17 cellular contexts compared by ENCODE assay signal in the genomic region with DNA sequence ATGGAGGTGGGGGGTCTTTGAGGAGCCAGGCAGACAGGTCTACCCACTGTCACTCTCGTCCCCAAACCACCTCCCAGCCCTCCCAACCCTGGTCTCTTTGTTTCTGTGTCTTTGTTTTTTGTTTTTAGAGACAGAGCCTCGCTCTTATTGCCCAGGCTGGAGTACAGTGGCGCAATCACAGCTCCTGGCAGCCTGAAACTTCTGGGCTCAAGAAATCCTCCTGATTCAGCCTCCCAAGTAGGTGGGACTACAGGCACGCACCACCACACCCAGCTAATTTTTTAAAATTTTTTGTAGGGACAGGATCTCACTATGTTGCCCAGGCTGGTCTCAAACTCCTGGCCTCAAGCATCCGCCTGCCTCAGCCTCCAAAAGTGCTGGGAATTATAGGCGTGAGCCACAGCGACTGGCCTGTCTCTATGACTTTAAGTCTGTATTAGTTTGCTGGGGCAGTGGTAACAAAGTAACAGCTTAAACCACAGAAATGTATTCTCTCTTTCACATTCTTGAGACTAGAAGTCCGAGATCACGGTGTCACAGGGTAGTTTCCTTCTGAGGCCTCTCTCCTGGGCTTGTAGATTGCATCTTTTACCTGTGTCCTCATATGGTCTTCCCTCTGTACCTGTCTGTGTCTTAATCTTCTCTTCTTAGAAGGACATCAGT. TPM values are rescaled to one million over a fixed set of nuclear protein-coding genes. Genes with fewer than 3 reads are reported as not detected.
DNase-seq lines count a peak whose midpoint lies in the region; ATAC-seq, FAIRE-seq and TF ChIP-seq lines count a peak whose summit lies in the region.
"Had no signal": no experiment of that assay in that cellular context is flagged by ENCODE, and none has a peak within 500 bp of the region (broad histone marks: within the 10 kb centered on the region; RNA-seq: fewer than 3 reads in every experiment).

No MANE protein-coding gene starts in this region.

- H3K4me3 ChIP-seq in right lobe of liver (no peak overlapping the region), heart left ventricle (no peak overlapping the region), body of pancreas (no peak overlapping the region)
- H3K4me3 ChIP-seq: HAP-1, skin epidermis, uterus had no signal

- no peaks in the 10 kb centered on the region for H3K9me3 Mint-ChIP-seq in naive B cell
- H3K9me3 Mint-ChIP-seq: activated CD4-positive, alpha-beta T cell treated with anti-CD3 and anti-CD28 coated beads, Interleukin-2, amount 10 ng/mL, durations not matched to agents 24 days and 14 days; nephron had no signal

- H3K36me3 Mint-ChIP-seq in naive B cell = peaks cover 9 to 23% of the 10 kb centered on the region in 2 donors

- 91% methylated on average over 7 of the region's 9 CpGs for WGBS in right lobe of liver (ENCODE audit: insufficient coverage, low coverage, low lambda C conversion rate, missing lambda C conversion rate)
- WGBS in heart left ventricle, 4 donors = 83 to 91% (median 90%) methylated on average over 9 of the region's 9 CpGs
- 91 to 95% methylated on average over 8 to 9 of the region's 9 CpGs for WGBS in body of pancreas, 2 donors

- intact Hi-C loops in right lobe of liver (cut with DNase I) = no loop called here
- intact Hi-C loops in heart left ventricle (cut with DNase I) = no loop called here
- intact Hi-C loops in body of pancreas (cut with DNase I) = no loop called here

- peak overlapping the region in 5 of 6 donors; percentile 44 to 88 (median 70) for H3K27ac Mint-ChIP-seq in naive B cell
- H3K27ac Mint-ChIP-seq: activated CD4-positive, alpha-beta T cell treated with anti-CD3 and anti-CD28 coated beads, Interleukin-2, amount 10 ng/mL, durations not matched to agents 24 days and 14 days had no signal

- H3K27me3 ChIP-seq in right lobe of liver = no peaks in the 10 kb centered on the region
- peaks cover 0 to 25% (median 5%) of the 10 kb centered on the region in 9 donors for H3K27me3 ChIP-seq in heart left ventricle
- no peaks in the 10 kb centered on the region for H3K27me3 ChIP-seq in body of pancreas
- H3K27me3 ChIP-seq: uterus had no signal

- TF ChIP-seq CTCF in right lobe of liver (IDR thresholded peaks at IDR 0.05) = no peak
- TF ChIP-seq CTCF in heart left ventricle (IDR thresholded peaks at IDR 0.05) = no peak
- no peak for TF ChIP-seq CTCF in body of pancreas (IDR thresholded peaks at IDR 0.05)

- no peaks in the 10 kb centered on the region for H3K36me3 ChIP-seq in right lobe of liver
- H3K36me3 ChIP-seq in heart left ventricle = no peaks in the 10 kb centered on the region
- H3K36me3 ChIP-seq in body of pancreas (replicated peaks in 1 of 2; ENCODE audit: insufficient read depth in 1 of 2, low read depth in 2 of 2) = no peaks in the 10 kb centered on the region
- H3K36me3 ChIP-seq: HAP-1, uterus had no signal

- H3K4me1 ChIP-seq in right lobe of liver (no peaks in the 10 kb centered on the region), heart left ventricle (peaks cover 0 to 8% (median 0%) of the 10 kb centered on the region in 12 donors), body of pancreas (peaks cover 13% of the 10 kb centered on the region)
- H3K4me1 ChIP-seq: HAP-1, uterus had no signal

- H3K4me1 Mint-ChIP-seq in naive B cell = peaks cover 78 to 94% (median 94%) of the 10 kb centered on the region in 3 donors
- H3K4me1 Mint-ChIP-seq: nephron had no signal

- no peaks in the 10 kb centered on the region for H3K27me3 Mint-ChIP-seq in naive B cell
- H3K27me3 Mint-ChIP-seq: activated CD4-positive, alpha-beta T cell treated with anti-CD3 and anti-CD28 coated beads, Interleukin-2, amount 10 ng/mL, durations not matched to agents 24 days and 14 days had no signal

- peak; percentile 73 for ATAC-seq in GM21390 (IDR thresholded peaks at IDR 0.05; ENCODE audit: unreplicated experiment)
- ATAC-seq in HG03354 (IDR thresholded peaks at IDR 0.05; ENCODE audit: poor library complexity, severe bottlenecking, unreplicated experiment) = peak; percentile 83
- no peak for ATAC-seq in naive B cell (ENCODE audit: low read depth in 2 of 2)
- ATAC-seq in right lobe of liver = no peak
- no peak for ATAC-seq in heart left ventricle
- ATAC-seq in body of pancreas = no peak

- no peak overlapping the region for H3K27ac ChIP-seq in right lobe of liver
- H3K27ac ChIP-seq in heart left ventricle = no peak overlapping the region
- no peak overlapping the region for H3K27ac ChIP-seq in body of pancreas
- H3K27ac ChIP-seq: skin epidermis, uterus had no signal

- no peak for TF ChIP-seq POLR2A in right lobe of liver (IDR thresholded peaks at IDR 0.05)
- TF ChIP-seq POLR2A in heart left ventricle (IDR thresholded peaks at IDR 0.05) = no peak
- no peak for TF ChIP-seq POLR2A in body of pancreas (IDR thresholded peaks at IDR 0.05)

- H3K9me3 ChIP-seq in right lobe of liver = no peaks in the 10 kb centered on the region
- no peaks in the 10 kb centered on the region for H3K9me3 ChIP-seq in heart left ventricle
- no peaks in the 10 kb centered on the region for H3K9me3 ChIP-seq in body of pancreas
- H3K9me3 ChIP-seq: HAP-1, uterus had no signal

- DNase-seq in GM18507 (ENCODE audit: extremely low spot score, insufficient read length, low read depth) = no peak
- no peak for DNase-seq in naive B cell
- DNase-seq in right lobe of liver = no peak
- no peak for DNase-seq in medulla oblongata (ENCODE audit: extremely low spot score)
- no peak for DNase-seq in heart left ventricle
- DNase-seq in body of pancreas = no peak
- DNase-seq: activated CD4-positive, alpha-beta T cell treated with anti-CD3 and anti-CD28 coated beads, Interleukin-2, amount 10 ng/mL, durations not matched to agents 24 days and 14 days; activated naive CD4-positive, alpha-beta T cell treated with anti-CD3 and anti-CD28 coated beads, Interleukin-2, amount 50 U/mL, for 16 hours; NCI-H1436 treated with DMSO at 0.1 percent for 48 hours; uterus had no signal

- H3K4me3 Mint-ChIP-seq in naive B cell = peak overlapping the region in 5 of 8 donors; percentile 3 to 73 (median 30)
- H3K4me3 Mint-ChIP-seq: activated CD4-positive, alpha-beta T cell treated with anti-CD3 and anti-CD28 coated beads, Interleukin-2, amount 10 ng/mL, durations not matched to agents 24 days and 14 days; nephron had no signal

- FAIRE-seq in GM18507 (lab: Jason Lieb, UNC) = peak; percentile 90
- FAIRE-seq: keratinocyte had no signal

RNA-seq across cellular contexts. Expression of a gene that starts 26.1 kb away (rescaled TPM):
- polyA plus RNA-seq in naive B cell (ENCODE audit: low read depth in 6 of 6) (10 to 100 TPM in 3 of 6 donors, 1 to 10 TPM in 3; 1.9 to 16.8 (median 9.8) TPM), heart left ventricle (1 to 10 TPM in 1 of 2 donors, under 1 TPM in 1; 0.50 to 1.2 TPM)
- total RNA-seq in right lobe of liver (10 to 100 TPM in 5 of 6 experiments, 1 to 10 TPM in 1; 1.4 to 51.2 (median 20.0) TPM), heart left ventricle (1 to 10 TPM; 1.2 to 3.2 (median 2.4) TPM), body of pancreas (10 to 100 TPM; 11.9 to 17.5 TPM)
- total RNA-seq: fibroblast of villous mesenchyme had no signal
- polyA plus RNA-seq: keratinocyte had no signal

RNA-seq across cellular contexts. Expression of a gene that starts 52.9 kb away (rescaled TPM):
- polyA plus RNA-seq in naive B cell (ENCODE audit: low read depth in 6 of 6) (under 1 TPM in 4 of 6 donors, not detected in 2; 0.17 to 0.48 (median 0.41) TPM), heart left ventricle (not detected)
- total RNA-seq in right lobe of liver (under 1 TPM in 4 of 6 experiments, not detected in 2; 0.10 to 0.24 (median 0.15) TPM), heart left ventricle (not detected), body of pancreas (1 to 10 TPM in 1 of 2 donors, under 1 TPM in 1; 0.66 to 2.1 TPM)
- total RNA-seq: fibroblast of villous mesenchyme had no signal

Comparison
In these comparisons a context has a peak if more than half of its experiments do, and no peak if none do; other contexts are left out.
1. ATAC-seq: peak in GM21390 (single experiment) and HG03354 (single experiment); none in naive B cell (0 of 2), right lobe of liver (0 of 4), heart left ventricle (0 of 4) and body of pancreas (single experiment).